In genomic region chr12:46983959-46984833, GRCh38 we compare ENCODE assay signal across 8 cellular contexts.
DNase-seq lines count a peak whose midpoint lies in the region; ATAC-seq and TF ChIP-seq lines count a peak whose summit lies in the region.

No MANE protein-coding gene starts in this region.

- peak; percentile 20 for DNase-seq in G401 (ENCODE audit: low spot score)
- peak; percentile 63 for DNase-seq in HCEC 1CT
- DNase-seq in NCI-H146 treated with DMSO at 0.1 percent for 48 hours (lab: John Stamatoyannopoulos, UW; ENCODE audit: unreplicated experiment), result peak; percentile 1
- DNase-seq in WERI-Rb-1, result peak; percentile 33
- peak; percentile 11 to 33 (median 14) for DNase-seq in effector memory CD8-positive, alpha-beta T cell
- DNase-seq in mesenchymal stem cell, result peak; percentile 70
- no peak for DNase-seq in type B pancreatic cell (ENCODE audit: extremely low spot score, unreplicated experiment)

- no peak overlapping the region for H3K27ac Mint-ChIP-seq in effector memory CD8-positive, alpha-beta T cell
- H3K27ac Mint-ChIP-seq in type B pancreatic cell, result peak overlapping the region; percentile 4

- H3K9me3 ChIP-seq in WERI-Rb-1 (ENCODE audit: severe bottlenecking) (peaks cover 2% of the 10 kb centered on the region), mesenchymal stem cell (ENCODE audit: control insufficient read depth, low read length) (no peaks in the 10 kb centered on the region)

- H2BK5ac ChIP-seq in mesenchymal stem cell (ENCODE audit: low read depth, low read length, poor library complexity, severe bottlenecking), result no peak overlapping the region

- H3K36me3 Mint-ChIP-seq in effector memory CD8-positive, alpha-beta T cell (ENCODE audit: insufficient read depth), result no peaks in the 10 kb centered on the region
- no peaks in the 10 kb centered on the region for H3K36me3 Mint-ChIP-seq in type B pancreatic cell

- H2AK5ac ChIP-seq in mesenchymal stem cell (ENCODE audit: low read length, severe bottlenecking), result peak overlapping the region; percentile 21

- H3K27ac ChIP-seq in WERI-Rb-1, result no peak overlapping the region
- H3K27ac ChIP-seq in mesenchymal stem cell (ENCODE audit: low read length, poor library complexity, severe bottlenecking), result no peak overlapping the region

- no peak overlapping the region for H2BK15ac ChIP-seq in mesenchymal stem cell (ENCODE audit: low read depth, poor library complexity, severe bottlenecking)

- no peak overlapping the region for H3K14ac ChIP-seq in mesenchymal stem cell (ENCODE audit: low read length in 2 of 2)

- no peak overlapping the region for H3K23ac ChIP-seq in mesenchymal stem cell (ENCODE audit: low read length in 2 of 2)

- ATAC-seq in effector memory CD8-positive, alpha-beta T cell (replicated peaks), result peak; percentile 65
- ATAC-seq in HG03095 (IDR thresholded peaks at IDR 0.05; ENCODE audit: unreplicated experiment), result no peak

- peaks cover 59 to 78% of the 10 kb centered on the region in 2 donors for H3K27me3 Mint-ChIP-seq in effector memory CD8-positive, alpha-beta T cell
- H3K27me3 Mint-ChIP-seq in type B pancreatic cell, result no peaks in the 10 kb centered on the region

- no peak overlapping the region for H3K4me3 ChIP-seq in WERI-Rb-1 (ENCODE audit: low read depth, low read length)
- H3K4me3 ChIP-seq in mesenchymal stem cell (ENCODE audit: insufficient read depth in 1 of 2, low read depth in 1 of 2, low read length in 2 of 2), result no peak overlapping the region

- no peaks in the 10 kb centered on the region for H3K9me3 Mint-ChIP-seq in effector memory CD8-positive, alpha-beta T cell
- no peaks in the 10 kb centered on the region for H3K9me3 Mint-ChIP-seq in type B pancreatic cell

- no peak overlapping the region for H2BK12ac ChIP-seq in mesenchymal stem cell (ENCODE audit: low read length in 2 of 2)

- peak; percentile 70 for TF ChIP-seq CTCF in WERI-Rb-1 (IDR thresholded peaks at IDR 0.05; ENCODE audit: low read depth, low read length)
- peak; percentile 81 for TF ChIP-seq CTCF in type B pancreatic cell (conservative IDR thresholded peaks at IDR 0.05)

- 40% methylated on average over 5 of the region's 7 CpGs for WGBS in mesenchymal stem cell

- H3K4me3 Mint-ChIP-seq in effector memory CD8-positive, alpha-beta T cell, result no peak overlapping the region
- H3K4me3 Mint-ChIP-seq in type B pancreatic cell, result no peak overlapping the region

- H4K8ac ChIP-seq in mesenchymal stem cell (ENCODE audit: low read length), result no peak overlapping the region

- no peaks in the 10 kb centered on the region for H3K79me1 ChIP-seq in mesenchymal stem cell (replicated peaks; ENCODE audit: low read length, poor library complexity, severe bottlenecking)

- H4K91ac ChIP-seq in mesenchymal stem cell (ENCODE audit: low read length), result no peak overlapping the region

- no peak overlapping the region for H2AFZ ChIP-seq in mesenchymal stem cell (ENCODE audit: low read depth, low read length)

- no peak overlapping the region for H3K9ac ChIP-seq in mesenchymal stem cell (ENCODE audit: low read length)

- H3K27me3 ChIP-seq in WERI-Rb-1 (ENCODE audit: insufficient read depth, low read depth, severe bottlenecking) (no peaks in the 10 kb centered on the region), mesenchymal stem cell (ENCODE audit: control insufficient read depth in 1 of 2, insufficient read depth in 1 of 2, low read length in 2 of 2) (peaks cover 0 to under 1% of the 10 kb centered on the region in 2 experiments)

- no peak overlapping the region for H2BK120ac ChIP-seq in mesenchymal stem cell (ENCODE audit: low read depth, low read length)

- H3K18ac ChIP-seq in mesenchymal stem cell (ENCODE audit: low read depth in 1 of 2, low read length in 2 of 2), result no peak overlapping the region

- no peak overlapping the region for H3K4me2 ChIP-seq in mesenchymal stem cell (ENCODE audit: low read length, poor library complexity, severe bottlenecking)

- peaks cover 7% of the 10 kb centered on the region for H3K4me1 ChIP-seq in mesenchymal stem cell (ENCODE audit: control insufficient read depth, insufficient read depth, low read depth, low read length)

- no peak overlapping the region for H3K4ac ChIP-seq in mesenchymal stem cell (ENCODE audit: low read depth in 1 of 2, low read length in 2 of 2)

- H3K4me1 Mint-ChIP-seq in effector memory CD8-positive, alpha-beta T cell (ENCODE audit: low read depth in 2 of 2), result peaks cover 4% of the 10 kb centered on the region in 2 donors
- peaks cover 6% of the 10 kb centered on the region for H3K4me1 Mint-ChIP-seq in type B pancreatic cell (ENCODE audit: unreplicated experiment)

- in situ Hi-C loops in G401 (cut with HindIII; ENCODE audit: low sequenced_read_pairs), result no loop called here

- no peaks in the 10 kb centered on the region for H3K36me3 ChIP-seq in WERI-Rb-1
- H3K36me3 ChIP-seq in mesenchymal stem cell (ENCODE audit: control insufficient read depth in 1 of 2, insufficient read depth in 2 of 2, low read depth in 1 of 2, low read length in 2 of 2), result no peaks in the 10 kb centered on the region
